In genomic region chrX:38563006-38563405, GRCh38 we compare ENCODE assay signal across 11 cellular contexts. TPM values are rescaled to one million over a fixed set of nuclear protein-coding genes. Genes with fewer than 3 reads are reported as not detected.
DNase-seq lines count a peak whose midpoint lies in the region; ATAC-seq and TF ChIP-seq lines count a peak whose summit lies in the region.
"Had no signal": no experiment of that assay in that cellular context is flagged by ENCODE, and none has a peak within 500 bp of the region (broad histone marks: within the 10 kb centered on the region; RNA-seq: fewer than 3 reads in every experiment).

No MANE protein-coding gene starts in this region.

- H3K9me3 ChIP-seq in muscle layer of duodenum (ENCODE audit: control insufficient read depth in 1 of 2, low read length in 2 of 2) (no peaks in the 10 kb centered on the region), thoracic aorta (no peaks in the 10 kb centered on the region)

- peaks cover 7% of the 10 kb centered on the region for H3K4me1 Mint-ChIP-seq in chondrocyte (ENCODE audit: low read depth)
- peaks cover 3% of the 10 kb centered on the region for H3K4me1 Mint-ChIP-seq in activated CD8-positive, alpha-beta T cell treated with anti-CD3 and anti-CD28 coated beads, Interleukin-2, amount 10 ng/mL, durations not matched to agents 7 days and 5 days (ENCODE audit: low read depth)

- DNase-seq in NCI-H1417 (lab: John Stamatoyannopoulos, UW) (peak in 2 of 3 experiments; percentile 19 to 51), NCI-H1417 treated with DMSO at 0.1 percent for 48 hours (lab: John Stamatoyannopoulos, UW) (no peak), thoracic aorta (ENCODE audit: low spot score) (no peak), chondrocyte (ENCODE audit: low spot score) (no peak)
- no peak for DNase-seq in activated CD8-positive, alpha-beta T cell treated with anti-CD3 and anti-CD28 coated beads, Interleukin-2, amount 10 ng/mL, durations not matched to agents 7 days and 5 days
- DNase-seq in stimulated activated CD4-positive, alpha-beta T cell treated with anti-CD3 and anti-CD28 coated beads, Interleukin-4, amount 100 ng/mL, for 24 hours, result no peak

- H3K27ac Mint-ChIP-seq in chondrocyte (ENCODE audit: unreplicated experiment), result no peak overlapping the region
- H3K27ac Mint-ChIP-seq in activated CD8-positive, alpha-beta T cell treated with anti-CD3 and anti-CD28 coated beads, Interleukin-2, amount 10 ng/mL, durations not matched to agents 7 days and 5 days, result no peak overlapping the region

- H3K36me3 ChIP-seq in muscle layer of duodenum (ENCODE audit: control insufficient read depth in 1 of 2, insufficient read depth in 2 of 2, low read length in 2 of 2) (no peaks in the 10 kb centered on the region), thoracic aorta (no peaks in the 10 kb centered on the region)

- CTCF ChIA-PET in activated CD8-positive, alpha-beta T cell treated with anti-CD3 and anti-CD28 coated beads, Interleukin-2, amount 10 ng/mL, durations not matched to agents 7 days and 5 days (lab: Charles Lee), result no interaction called here

- H3K27me3 ChIP-seq in muscle layer of duodenum (ENCODE audit: low read depth, low read length) (no peaks in the 10 kb centered on the region), thoracic aorta (replicated peaks; ENCODE audit: insufficient read depth) (no peaks in the 10 kb centered on the region)

- TF ChIP-seq CTCF in thoracic aorta (IDR thresholded peaks at IDR 0.05) (no peak), chondrocyte (IDR thresholded peaks at IDR 0.05) (no peak)

- H3K27me3 Mint-ChIP-seq in chondrocyte (ENCODE audit: low read depth), result peaks cover 8% of the 10 kb centered on the region
- peaks cover 15% of the 10 kb centered on the region for H3K27me3 Mint-ChIP-seq in activated CD8-positive, alpha-beta T cell treated with anti-CD3 and anti-CD28 coated beads, Interleukin-2, amount 10 ng/mL, durations not matched to agents 7 days and 5 days (ENCODE audit: low read depth)

- peaks cover 3% of the 10 kb centered on the region for H3K9me3 Mint-ChIP-seq in chondrocyte (ENCODE audit: low read depth)
- no peaks in the 10 kb centered on the region for H3K9me3 Mint-ChIP-seq in activated CD8-positive, alpha-beta T cell treated with anti-CD3 and anti-CD28 coated beads, Interleukin-2, amount 10 ng/mL, durations not matched to agents 7 days and 5 days (ENCODE audit: insufficient read depth)

- no peak for ATAC-seq in thoracic aorta (ENCODE audit: insufficient number of reproducible peaks, low FRiP score, low read depth)
- no peak for ATAC-seq in activated CD8-positive, alpha-beta T cell treated with anti-CD3 and anti-CD28 coated beads, Interleukin-2, amount 10 ng/mL, durations not matched to agents 7 days and 5 days

- H3K4me3 ChIP-seq in muscle layer of duodenum (ENCODE audit: low read depth in 1 of 2, low read length in 2 of 2), result peak overlapping the region; percentile 60 to 68
- H3K4me3 ChIP-seq in thoracic aorta, result peak overlapping the region; percentile 74

- POLR2A ChIA-PET in activated CD8-positive, alpha-beta T cell treated with anti-CD3 and anti-CD28 coated beads, Interleukin-2, amount 10 ng/mL, durations not matched to agents 7 days and 5 days (lab: Charles Lee), result no interaction called here

- H3K4me3 Mint-ChIP-seq in chondrocyte (ENCODE audit: unreplicated experiment), result no peak overlapping the region
- H3K4me3 Mint-ChIP-seq in activated CD8-positive, alpha-beta T cell treated with anti-CD3 and anti-CD28 coated beads, Interleukin-2, amount 10 ng/mL, durations not matched to agents 7 days and 5 days, result no peak overlapping the region

- H3K4me1 ChIP-seq in muscle layer of duodenum (ENCODE audit: control insufficient read depth in 1 of 2, insufficient read depth in 2 of 2, low read length in 2 of 2) (peaks cover 0 to 9% of the 10 kb centered on the region in 2 donors), thoracic aorta (ENCODE audit: control insufficient read depth in 1 of 2, low read depth in 2 of 2) (peaks cover 0 to 4% of the 10 kb centered on the region in 2 donors)

- H3K27ac ChIP-seq in cingulate gyrus (ENCODE audit: low read depth, low read length) (peak overlapping the region; percentile 75), muscle layer of duodenum (ENCODE audit: low read length) (no peak overlapping the region), thoracic aorta (peak overlapping the region in 1 of 2 donors; percentile 26)

- H3K36me3 Mint-ChIP-seq in chondrocyte (ENCODE audit: low read depth), result no peaks in the 10 kb centered on the region
- H3K36me3 Mint-ChIP-seq in activated CD8-positive, alpha-beta T cell treated with anti-CD3 and anti-CD28 coated beads, Interleukin-2, amount 10 ng/mL, durations not matched to agents 7 days and 5 days (ENCODE audit: low read depth), result no peaks in the 10 kb centered on the region

RNA-seq across cellular contexts. Expression of gene TSPAN7, which starts 1.7 kb away (rescaled TPM):
- total RNA-seq in thoracic aorta (10 to 100 TPM; 17.7 to 38.4 TPM), chondrocyte (0.56 TPM in 1 of 3 replicates, not detected in the others)
- total RNA-seq in activated CD8-positive, alpha-beta T cell treated with anti-CD3 and anti-CD28 coated beads, Interleukin-2, amount 10 ng/mL, durations not matched to agents 7 days and 5 days, result not detected
- total RNA-seq: A172; OCI-LY7; T-helper 2 cell treated with Interferon-gamma antibody and Interleukin-4, amounts not matched to agents 100 ng/mL and 5 ng/mL, for 36 hours had no signal

Comparison
In these comparisons a context has a peak if more than half of its experiments do, and no peak if none do; other contexts are left out.
1. DNase-seq: peak in NCI-H1417 (2 of 3); none in NCI-H1417 treated with DMSO at 0.1 percent for 48 hours (single experiment), thoracic aorta (single experiment), chondrocyte (single experiment), activated CD8-positive, alpha-beta T cell treated with anti-CD3 and anti-CD28 coated beads, Interleukin-2, amount 10 ng/mL, durations not matched to agents 7 days and 5 days (single experiment) and stimulated activated CD4-positive, alpha-beta T cell treated with anti-CD3 and anti-CD28 coated beads, Interleukin-4, amount 100 ng/mL, for 24 hours (single experiment).
2. RNA of gene TSPAN7, which starts 1.7 kb away (total RNA-seq): 17.7 to 38.4 TPM in thoracic aorta; 0.56 TPM in chondrocyte and not detected in activated CD8-positive, alpha-beta T cell treated with anti-CD3 and anti-CD28 coated beads, Interleukin-2, amount 10 ng/mL, durations not matched to agents 7 days and 5 days; every median in the first group is over 10 times any median in the second.